ENCODE assay signal across 1 cellular context in the genomic region with DNA sequence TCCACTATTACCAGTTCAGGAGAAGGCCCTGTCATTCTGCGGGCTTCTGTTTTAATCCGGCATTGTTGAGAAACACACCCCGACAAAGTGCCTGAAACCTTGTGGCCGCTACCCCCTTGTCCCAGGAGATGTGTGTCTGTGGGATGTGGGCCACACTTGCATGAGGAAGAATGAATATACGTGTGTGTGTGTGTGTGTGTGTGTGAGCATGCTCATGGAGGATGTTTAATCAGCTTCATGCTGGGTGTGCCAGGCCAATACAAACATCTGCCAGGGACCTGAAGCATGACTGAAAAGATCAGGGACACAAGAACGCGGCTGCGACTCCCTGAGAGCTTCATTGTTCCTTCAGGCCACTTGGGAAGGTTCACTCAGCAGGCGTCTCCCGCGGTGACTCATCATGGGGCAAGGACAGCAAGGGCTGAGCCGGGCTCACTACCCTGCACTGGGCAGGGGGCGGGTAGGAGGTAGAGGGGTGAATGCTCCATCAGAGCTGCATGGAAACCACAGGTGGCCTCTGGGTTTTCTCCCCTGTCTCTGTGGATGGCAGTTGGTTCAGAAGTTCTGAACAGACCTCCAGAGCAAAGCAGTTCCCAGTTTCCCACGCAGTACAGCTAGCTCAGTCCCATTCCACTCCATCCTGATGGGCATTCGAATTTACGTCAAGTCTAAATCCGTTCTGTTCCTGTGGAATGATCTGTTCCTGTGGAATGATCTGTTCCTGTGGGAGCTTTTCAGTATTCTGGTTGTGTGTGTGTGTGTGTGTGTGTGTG.
TF ChIP-seq lines count a peak whose summit lies in the region.

No MANE protein-coding gene starts in this region.

TF ChIP-seq in SK-N-SH, 30 proteins besides CTCF, POLR2A, EP300 and RAD21 (continued from another document):
- TF ChIP-seq, protein P1, sequence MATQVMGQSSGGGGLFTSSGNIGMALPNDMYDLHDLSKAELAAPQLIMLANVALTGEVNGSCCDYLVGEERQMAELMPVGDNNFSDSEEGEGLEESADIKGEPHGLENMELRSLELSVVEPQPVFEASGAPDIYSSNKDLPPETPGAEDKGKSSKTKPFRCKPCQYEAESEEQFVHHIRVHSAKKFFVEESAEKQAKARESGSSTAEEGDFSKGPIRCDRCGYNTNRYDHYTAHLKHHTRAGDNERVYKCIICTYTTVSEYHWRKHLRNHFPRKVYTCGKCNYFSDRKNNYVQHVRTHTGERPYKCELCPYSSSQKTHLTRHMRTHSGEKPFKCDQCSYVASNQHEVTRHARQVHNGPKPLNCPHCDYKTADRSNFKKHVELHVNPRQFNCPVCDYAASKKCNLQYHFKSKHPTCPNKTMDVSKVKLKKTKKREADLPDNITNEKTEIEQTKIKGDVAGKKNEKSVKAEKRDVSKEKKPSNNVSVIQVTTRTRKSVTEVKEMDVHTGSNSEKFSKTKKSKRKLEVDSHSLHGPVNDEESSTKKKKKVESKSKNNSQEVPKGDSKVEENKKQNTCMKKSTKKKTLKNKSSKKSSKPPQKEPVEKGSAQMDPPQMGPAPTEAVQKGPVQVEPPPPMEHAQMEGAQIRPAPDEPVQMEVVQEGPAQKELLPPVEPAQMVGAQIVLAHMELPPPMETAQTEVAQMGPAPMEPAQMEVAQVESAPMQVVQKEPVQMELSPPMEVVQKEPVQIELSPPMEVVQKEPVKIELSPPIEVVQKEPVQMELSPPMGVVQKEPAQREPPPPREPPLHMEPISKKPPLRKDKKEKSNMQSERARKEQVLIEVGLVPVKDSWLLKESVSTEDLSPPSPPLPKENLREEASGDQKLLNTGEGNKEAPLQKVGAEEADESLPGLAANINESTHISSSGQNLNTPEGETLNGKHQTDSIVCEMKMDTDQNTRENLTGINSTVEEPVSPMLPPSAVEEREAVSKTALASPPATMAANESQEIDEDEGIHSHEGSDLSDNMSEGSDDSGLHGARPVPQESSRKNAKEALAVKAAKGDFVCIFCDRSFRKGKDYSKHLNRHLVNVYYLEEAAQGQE (IDR thresholded peaks at IDR 0.05; ENCODE audit: low read depth, low read length): 0 out of 2 replicates have a peak, but pooled peaks have one; percentile 20
- TF ChIP-seq JUND (IDR thresholded peaks at IDR 0.05): peak; percentile 64
- no peak for TF ChIP-seq TEAD4 (IDR thresholded peaks at IDR 0.05; ENCODE audit: borderline replicate concordance, insufficient read depth)
- TF ChIP-seq POLR2AphosphoS5 (IDR thresholded peaks at IDR 0.05; ENCODE audit: low read depth, low read length): peak; percentile 63; the same call in 1 of the 2 replicates
- no peak for TF ChIP-seq RCOR1 (IDR thresholded peaks at IDR 0.05; ENCODE audit: low read length)
- TF ChIP-seq NFIC (IDR thresholded peaks at IDR 0.05; ENCODE audit: borderline replicate concordance): peak; percentile 14; the same call in 1 of the 2 replicates
- TF ChIP-seq FOSL2 (IDR thresholded peaks at IDR 0.05; ENCODE audit: borderline replicate concordance, low read depth): peak; percentile 84
- TF ChIP-seq CHD2 (IDR thresholded peaks at IDR 0.05; ENCODE audit: low read length, partially characterized antibody): no peak
- TF ChIP-seq MEF2A (IDR thresholded peaks at IDR 0.05; ENCODE audit: borderline replicate concordance, low read depth): peak; percentile 76; the same call in 1 of the 2 replicates
- TF ChIP-seq, protein P2, sequence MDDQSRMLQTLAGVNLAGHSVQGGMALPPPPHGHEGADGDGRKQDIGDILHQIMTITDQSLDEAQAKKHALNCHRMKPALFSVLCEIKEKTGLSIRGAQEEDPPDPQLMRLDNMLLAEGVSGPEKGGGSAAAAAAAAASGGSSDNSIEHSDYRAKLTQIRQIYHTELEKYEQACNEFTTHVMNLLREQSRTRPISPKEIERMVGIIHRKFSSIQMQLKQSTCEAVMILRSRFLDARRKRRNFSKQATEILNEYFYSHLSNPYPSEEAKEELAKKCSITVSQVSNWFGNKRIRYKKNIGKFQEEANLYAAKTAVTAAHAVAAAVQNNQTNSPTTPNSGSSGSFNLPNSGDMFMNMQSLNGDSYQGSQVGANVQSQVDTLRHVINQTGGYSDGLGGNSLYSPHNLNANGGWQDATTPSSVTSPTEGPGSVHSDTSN (IDR thresholded peaks at IDR 0.05): peak; percentile 25
- peak; percentile 41 for TF ChIP-seq TCF12 (IDR thresholded peaks at IDR 0.05)
TF ChIP-seq in SK-N-SH: peak in this region for 9.
